15 cellular contexts compared by ENCODE assay signal in the genomic region with DNA sequence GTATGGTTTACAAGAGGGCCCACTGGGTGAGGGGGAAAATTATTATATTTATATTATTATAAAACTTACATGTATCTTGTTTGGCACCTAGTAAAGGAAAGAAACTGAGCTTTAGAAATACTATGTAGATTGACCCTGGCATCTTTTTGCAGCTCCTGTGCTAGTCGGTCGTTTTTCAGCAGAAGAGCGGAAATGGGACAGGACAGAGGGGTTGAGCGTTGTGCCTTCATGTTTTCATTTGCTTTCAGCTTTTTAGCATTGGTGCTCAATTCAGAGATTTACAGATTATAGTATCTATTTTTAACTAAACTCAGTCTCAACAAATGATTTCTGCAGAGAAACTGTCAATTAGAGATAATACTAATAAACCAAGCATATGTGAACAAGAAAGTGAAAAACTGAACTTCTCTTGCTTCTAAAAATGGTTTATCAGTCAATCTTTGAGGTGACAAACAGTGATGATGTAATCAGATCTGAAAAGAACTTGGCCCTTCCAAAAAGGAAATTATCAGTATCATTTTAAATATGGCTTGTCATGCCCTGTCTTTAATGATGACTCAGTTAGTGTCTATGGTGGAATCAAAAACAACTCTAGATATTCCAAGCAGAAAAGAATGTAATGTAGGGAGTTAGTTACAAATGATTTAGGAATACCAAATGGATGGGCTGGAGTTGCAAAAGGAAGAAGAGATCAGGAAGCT. TPM values are rescaled to one million over a fixed set of nuclear protein-coding genes. Genes with fewer than 3 reads are reported as not detected.
DNase-seq lines count a peak whose midpoint lies in the region; ATAC-seq and TF ChIP-seq lines count a peak whose summit lies in the region.
"Had no signal": no experiment of that assay in that cellular context is flagged by ENCODE, and none has a peak within 500 bp of the region (broad histone marks: within the 10 kb centered on the region; RNA-seq: fewer than 3 reads in every experiment).

No MANE protein-coding gene starts in this region.

- peak; percentile 47 for DNase-seq in AG10803 (ENCODE audit: low read depth)
- no peak for DNase-seq in SK-N-MC (ENCODE audit: low read depth, low spot score)
- DNase-seq in fibroblast of mammary gland (ENCODE audit: low read depth): peak; percentile 42
- DNase-seq in NAMALWA (ENCODE audit: low spot score): no peak
- DNase-seq in substantia nigra (lab: John Stamatoyannopoulos, UW): no peak
- no peak for DNase-seq in effector memory CD8-positive, alpha-beta T cell
- DNase-seq in CD14-positive monocyte (ENCODE audit: low spot score): no peak
- DNase-seq: activated CD4-positive, CD25-positive, alpha-beta regulatory T cell treated with anti-CD3 and anti-CD28 coated beads, Interleukin-2, amount 50 U/mL, for 72 hours; BE2C; NCI-H1048; NCI-H510A; stimulated activated CD4-positive, alpha-beta T cell treated with anti-CD3 and anti-CD28 coated beads, Interleukin-4, amount 100 ng/mL, for 4 hours had no signal

- H3K4me3 ChIP-seq in AG10803 (ENCODE audit: low read length): no peak overlapping the region
- no peak overlapping the region for H3K4me3 ChIP-seq in SK-N-MC
- no peak overlapping the region for H3K4me3 ChIP-seq in fibroblast of mammary gland (ENCODE audit: control insufficient read depth, low read depth, low read length)
- H3K4me3 ChIP-seq: prostate gland had no signal

- no peaks in the 10 kb centered on the region for H3K27me3 Mint-ChIP-seq in effector memory CD8-positive, alpha-beta T cell
- H3K27me3 Mint-ChIP-seq in CD14-positive monocyte (ENCODE audit: low read depth in 3 of 3): no peaks in the 10 kb centered on the region
- H3K27me3 Mint-ChIP-seq: stimulated activated naive CD8-positive, alpha-beta T cell treated with anti-CD3 and anti-CD28 coated beads, Interleukin-15, Interleukin-2, amounts not matched to agents 100 ng/mL and 50 ng/mL, for 24 hours had no signal

- no peaks in the 10 kb centered on the region for H3K9me3 ChIP-seq in SK-N-MC (ENCODE audit: low read depth, low read length)
- H3K9me3 ChIP-seq: BE2C, prostate gland had no signal

- 0 out of 2 replicates have a peak overlapping the region, but pooled peaks have one; percentile 27 for H3K27ac ChIP-seq in SK-N-MC
- H3K27ac ChIP-seq in substantia nigra (ENCODE audit: low read depth, low read length, poor library complexity, severe bottlenecking): no peak overlapping the region
- H3K27ac ChIP-seq: prostate gland had no signal

- H3K4me1 Mint-ChIP-seq in effector memory CD8-positive, alpha-beta T cell (ENCODE audit: low read depth in 2 of 2): peaks cover 0 to 5% of the 10 kb centered on the region in 2 donors
- peaks cover 14% of the 10 kb centered on the region for H3K4me1 Mint-ChIP-seq in CD14-positive monocyte

- no peak overlapping the region for H3K4me3 Mint-ChIP-seq in effector memory CD8-positive, alpha-beta T cell
- H3K4me3 Mint-ChIP-seq in CD14-positive monocyte: no peak overlapping the region
- H3K4me3 Mint-ChIP-seq: stimulated activated naive CD8-positive, alpha-beta T cell treated with anti-CD3 and anti-CD28 coated beads, Interleukin-15, Interleukin-2, amounts not matched to agents 100 ng/mL and 50 ng/mL, for 24 hours had no signal

- TF ChIP-seq CTCF in AG10803 (conservative IDR thresholded peaks at IDR 0.05; ENCODE audit: low read length) (no peak), fibroblast of mammary gland (conservative IDR thresholded peaks at IDR 0.05; ENCODE audit: control insufficient read depth, insufficient read depth, low read depth, low read length) (no peak), CD14-positive monocyte (IDR thresholded peaks at IDR 0.05) (no peak)

- H3K36me3 ChIP-seq in SK-N-MC (ENCODE audit: insufficient read depth, low read length): peaks cover 20% of the 10 kb centered on the region
- H3K36me3 ChIP-seq: prostate gland had no signal

- peaks cover 10% of the 10 kb centered on the region for H3K36me3 Mint-ChIP-seq in effector memory CD8-positive, alpha-beta T cell (ENCODE audit: insufficient read depth)
- H3K36me3 Mint-ChIP-seq in CD14-positive monocyte: peaks cover 18 to 23% of the 10 kb centered on the region in 2 donors

- H3K9me3 Mint-ChIP-seq in effector memory CD8-positive, alpha-beta T cell: no peaks in the 10 kb centered on the region
- H3K9me3 Mint-ChIP-seq in CD14-positive monocyte: peaks cover 0 to 5% (median 3%) of the 10 kb centered on the region in 7 donors
- H3K9me3 Mint-ChIP-seq: stimulated activated naive CD8-positive, alpha-beta T cell treated with anti-CD3 and anti-CD28 coated beads, Interleukin-15, Interleukin-2, amounts not matched to agents 100 ng/mL and 50 ng/mL, for 24 hours had no signal

- no peak overlapping the region for H3K9ac ChIP-seq in SK-N-MC (ENCODE audit: insufficient read length)

- intact Hi-C loops in CD14-positive monocyte (cut with micrococcal nuclease): no loop called here

- peak overlapping the region in 1 of 2 donors; percentile 62 for H3K27ac Mint-ChIP-seq in effector memory CD8-positive, alpha-beta T cell
- H3K27ac Mint-ChIP-seq in CD14-positive monocyte: no peak overlapping the region
- H3K27ac Mint-ChIP-seq: stimulated activated naive CD8-positive, alpha-beta T cell treated with anti-CD3 and anti-CD28 coated beads, Interleukin-15, Interleukin-2, amounts not matched to agents 100 ng/mL and 50 ng/mL, for 24 hours had no signal

- peak; percentile 57 for ATAC-seq in GM21381 (IDR thresholded peaks at IDR 0.05; ENCODE audit: unreplicated experiment)
- ATAC-seq in effector memory CD8-positive, alpha-beta T cell (replicated peaks): no peak

RNA-seq across cellular contexts. Expression of a gene that starts 56.9 kb away (rescaled TPM):
- under 1 TPM in 1 of 2 donors, not detected in 1; 0.12 TPM for polyA plus RNA-seq in CD14-positive monocyte

Comparison
In these comparisons a context has a peak if more than half of its experiments do, and no peak if none do; other contexts are left out.
1. DNase-seq: peak in AG10803 (single experiment) and fibroblast of mammary gland (single experiment); none in SK-N-MC (single experiment), NAMALWA (single experiment), substantia nigra (0 of 49), effector memory CD8-positive, alpha-beta T cell (0 of 3) and CD14-positive monocyte (single experiment).